Comparison of ENCODE assay signal across 14 cellular contexts in the genomic region with DNA sequence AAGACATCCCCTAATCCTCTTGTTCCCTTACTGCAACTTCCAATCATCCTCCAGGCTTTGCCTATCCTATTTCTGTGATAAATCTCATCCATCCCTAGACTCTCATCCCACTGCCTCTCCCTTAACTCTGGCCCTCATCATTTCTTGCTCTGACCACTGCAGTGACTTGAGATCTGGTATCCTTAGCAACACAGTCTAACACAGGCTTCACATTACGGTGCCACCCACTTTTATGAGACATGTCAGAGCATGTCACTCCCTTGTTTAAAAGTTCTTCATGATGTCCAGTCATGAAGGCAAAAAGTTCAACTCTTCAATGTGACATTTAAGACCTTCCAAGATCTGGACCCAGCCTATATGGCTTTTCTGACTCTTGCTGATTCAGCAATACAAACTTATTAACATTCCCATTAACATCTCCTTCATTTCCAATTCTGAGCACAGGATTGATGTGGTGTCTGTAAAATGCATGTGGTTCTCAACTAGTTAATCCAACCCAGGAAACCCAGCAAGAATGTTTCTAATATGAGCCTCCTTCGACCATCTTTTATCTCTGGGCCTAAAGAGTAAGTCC.
A peak's percentile ranks its signal among the peaks of the same experiment; 100 is the strongest.
DNase-seq lines count a peak whose midpoint lies in the region; ATAC-seq, FAIRE-seq and TF ChIP-seq lines count a peak whose summit lies in the region.
"Had no signal": no experiment of that assay in that cellular context is flagged by ENCODE, and none has a peak within 500 bp of the region (broad histone marks: within the 10 kb centered on the region; RNA-seq: fewer than 3 reads in every experiment).

No MANE protein-coding gene starts in this region.

- H2BK120ac ChIP-seq in mesenchymal stem cell (ENCODE audit: low read depth, low read length): no peak overlapping the region

- no peak overlapping the region for H3K4me2 ChIP-seq in HepG2 (ENCODE audit: low read depth, low read length)
- H3K4me2 ChIP-seq in mesenchymal stem cell (ENCODE audit: low read length, poor library complexity, severe bottlenecking): no peak overlapping the region

- no peak overlapping the region for H2BK15ac ChIP-seq in mesenchymal stem cell (ENCODE audit: low read depth, poor library complexity, severe bottlenecking)

- no peaks in the 10 kb centered on the region for H4K20me1 ChIP-seq in HepG2 (ENCODE audit: insufficient read depth, low read length)

- H4K91ac ChIP-seq in mesenchymal stem cell (ENCODE audit: low read length): no peak overlapping the region

- no peak overlapping the region for H2AK5ac ChIP-seq in mesenchymal stem cell (ENCODE audit: low read length, severe bottlenecking)

- no peaks in the 10 kb centered on the region for H3K36me3 ChIP-seq in HepG2 (replicated peaks in 1 of 2; ENCODE audit: control insufficient read depth in 1 of 2, insufficient read depth in 2 of 2, low read length in 2 of 2)
- no peaks in the 10 kb centered on the region for H3K36me3 ChIP-seq in right lobe of liver
- no peaks in the 10 kb centered on the region for H3K36me3 ChIP-seq in mesenchymal stem cell (ENCODE audit: control insufficient read depth in 1 of 2, insufficient read depth in 2 of 2, low read depth in 1 of 2, low read length in 2 of 2)
- H3K36me3 ChIP-seq: BE2C had no signal

- in situ Hi-C loops in HepG2 (cut with HindIII; ENCODE audit: extremely low pct_ligation_motif_present, low pct_unique_long_range_greater_than_20kb): no loop called here

- BruUV-seq in HepG2 (replicated peaks; lab: Mats Ljungman, UMichigan): no TSS peak

- no peaks in the 10 kb centered on the region for H3K79me1 ChIP-seq in mesenchymal stem cell (replicated peaks; ENCODE audit: low read length, poor library complexity, severe bottlenecking)

- H4K8ac ChIP-seq in mesenchymal stem cell (ENCODE audit: low read length): no peak overlapping the region

- no peak for ATAC-seq in HepG2
- ATAC-seq in right lobe of liver: no peak
- no peak for ATAC-seq in HG02852 (IDR thresholded peaks at IDR 0.05; ENCODE audit: unreplicated experiment)
- ATAC-seq: HCT116 had no signal

- no peak for TF ChIP-seq RAD21 in HepG2 (CRISPR knock-in tag; IDR thresholded peaks at IDR 0.05)

- H3K18ac ChIP-seq in mesenchymal stem cell (ENCODE audit: low read depth in 1 of 2, low read length in 2 of 2): no peak overlapping the region

- POLR2A ChIA-PET in HepG2 (lab: Yijun Ruan, JAX): no interaction called here

- whole genome bisulfite sequencing in HepG2 (ENCODE audit: low lambda C conversion rate): 6% methylated on average over 2 of the region's 2 CpGs
- 47% methylated on average over 2 of the region's 2 CpGs for WGBS in right lobe of liver (ENCODE audit: insufficient coverage, low coverage, low lambda C conversion rate, missing lambda C conversion rate)
- 89% methylated on average over 2 of the region's 2 CpGs for WGBS in mesenchymal stem cell

- CTCF ChIA-PET in HepG2 (lab: Yijun Ruan, JAX; ENCODE audit: low intra/inter-chr PET ratio, low total read pairs): no interaction called here

- TF ChIP-seq POLR2A in HepG2 (IDR thresholded peaks at IDR 0.05; ENCODE audit: insufficient read depth in 1 of 2, low read depth in 2 of 2, low read length in 2 of 2) (no peak), right lobe of liver (IDR thresholded peaks at IDR 0.05) (no peak)

- DNase-seq in HepG2 (ENCODE audit: low spot score) (no peak), right lobe of liver (no peak), M059J (ENCODE audit: low read depth) (peak; percentile 13), mesenchymal stem cell (peak; percentile 18), NCI-H345 treated with DMSO at 0.1 percent for 48 hours (lab: John Stamatoyannopoulos, UW; ENCODE audit: unreplicated experiment) (no peak), GM10266 (ENCODE audit: extremely low spot score) (no peak)
- DNase-seq: BE2C; CD4-positive, alpha-beta memory T cell; DMS79 had no signal

- no peak overlapping the region for H3K14ac ChIP-seq in mesenchymal stem cell (ENCODE audit: low read length in 2 of 2)

- H3K4me1 ChIP-seq in HepG2 (ENCODE audit: insufficient read depth, low read length): no peaks in the 10 kb centered on the region
- no peaks in the 10 kb centered on the region for H3K4me1 ChIP-seq in right lobe of liver
- no peaks in the 10 kb centered on the region for H3K4me1 ChIP-seq in mesenchymal stem cell (ENCODE audit: control insufficient read depth, insufficient read depth, low read depth, low read length)
- H3K4me1 ChIP-seq: BE2C had no signal

- H3K4me3 ChIP-seq in HepG2 (replicated peaks in 1 of 3; ENCODE audit: insufficient read depth in 1 of 3, low read depth in 2 of 3, low read length in 3 of 3): no peak overlapping the region
- no peak overlapping the region for H3K4me3 ChIP-seq in right lobe of liver
- no peak overlapping the region for H3K4me3 ChIP-seq in mesenchymal stem cell (ENCODE audit: insufficient read depth in 1 of 2, low read depth in 1 of 2, low read length in 2 of 2)

- H3K27ac ChIP-seq in HepG2 (ENCODE audit: extremely low read length, insufficient read depth, low read length) (no peak overlapping the region), right lobe of liver (no peak overlapping the region), mesenchymal stem cell (ENCODE audit: low read length, poor library complexity, severe bottlenecking) (no peak overlapping the region)
- H3K27ac ChIP-seq: C4-2B had no signal

- no peak for FAIRE-seq in HepG2 (lab: Jason Lieb, UNC)
- FAIRE-seq: A204.1, H54 had no signal

- H2BK12ac ChIP-seq in mesenchymal stem cell (ENCODE audit: low read length in 2 of 2): no peak overlapping the region

- no peak overlapping the region for H3K23ac ChIP-seq in mesenchymal stem cell (ENCODE audit: low read length in 2 of 2)

- H2AFZ ChIP-seq in HepG2 (ENCODE audit: low read length) (no peak overlapping the region), mesenchymal stem cell (ENCODE audit: low read depth, low read length) (no peak overlapping the region)

- no peaks in the 10 kb centered on the region for H3K27me3 ChIP-seq in HepG2 (ENCODE audit: control insufficient read depth in 1 of 2, insufficient read depth in 2 of 2, low read length in 2 of 2)
- peaks cover 0 to 6% of the 10 kb centered on the region in 2 donors for H3K27me3 ChIP-seq in right lobe of liver
- H3K27me3 ChIP-seq in mesenchymal stem cell (ENCODE audit: control insufficient read depth in 1 of 2, insufficient read depth in 1 of 2, low read length in 2 of 2): peaks cover 0 to 27% of the 10 kb centered on the region in 2 experiments
- H3K27me3 ChIP-seq: BE2C had no signal

- TF ChIP-seq EP300 in HepG2 (IDR thresholded peaks at IDR 0.05; ENCODE audit: low read depth in 2 of 2, low read length in 2 of 2) (no peak), HepG2 (CRISPR knock-in tag; IDR thresholded peaks at IDR 0.05; ENCODE audit: borderline replicate concordance) (no peak)

- intact Hi-C loops in HepG2 (cut with micrococcal nuclease; ENCODE audit: unreplicated experiment): no loop called here
- intact Hi-C loops in right lobe of liver (cut with DNase I): no loop called here

- TF ChIP-seq CTCF in HepG2 (CRISPR knock-in tag; IDR thresholded peaks at IDR 0.05) (no peak), right lobe of liver (IDR thresholded peaks at IDR 0.05) (no peak), GM10266 (IDR thresholded peaks at IDR 0.05; ENCODE audit: control insufficient read depth, insufficient read depth, low read depth, missing control alignments) (no peak)

- no peak overlapping the region for H2BK5ac ChIP-seq in mesenchymal stem cell (ENCODE audit: low read depth, low read length, poor library complexity, severe bottlenecking)

- H3K9me3 ChIP-seq in HepG2 (ENCODE audit: low read length): no peaks in the 10 kb centered on the region
- H3K9me3 ChIP-seq in right lobe of liver: no peaks in the 10 kb centered on the region
- H3K9me3 ChIP-seq in mesenchymal stem cell (ENCODE audit: control insufficient read depth, low read length): no peaks in the 10 kb centered on the region
- H3K9me3 ChIP-seq: BE2C had no signal

- H3K4ac ChIP-seq in mesenchymal stem cell (ENCODE audit: low read depth in 1 of 2, low read length in 2 of 2): no peak overlapping the region

- H3K9ac ChIP-seq in HepG2 (ENCODE audit: insufficient read depth, low read depth, low read length) (no peak overlapping the region), mesenchymal stem cell (ENCODE audit: low read length) (no peak overlapping the region)

- no peaks in the 10 kb centered on the region for H3K79me2 ChIP-seq in HepG2 (ENCODE audit: insufficient read depth, low read length)

TF ChIP-seq in HepG2, 621 proteins besides CTCF, POLR2A, EP300 and RAD21:
- TF ChIP-seq, protein P1, sequence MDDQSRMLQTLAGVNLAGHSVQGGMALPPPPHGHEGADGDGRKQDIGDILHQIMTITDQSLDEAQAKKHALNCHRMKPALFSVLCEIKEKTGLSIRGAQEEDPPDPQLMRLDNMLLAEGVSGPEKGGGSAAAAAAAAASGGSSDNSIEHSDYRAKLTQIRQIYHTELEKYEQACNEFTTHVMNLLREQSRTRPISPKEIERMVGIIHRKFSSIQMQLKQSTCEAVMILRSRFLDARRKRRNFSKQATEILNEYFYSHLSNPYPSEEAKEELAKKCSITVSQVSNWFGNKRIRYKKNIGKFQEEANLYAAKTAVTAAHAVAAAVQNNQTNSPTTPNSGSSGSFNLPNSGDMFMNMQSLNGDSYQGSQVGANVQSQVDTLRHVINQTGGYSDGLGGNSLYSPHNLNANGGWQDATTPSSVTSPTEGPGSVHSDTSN (CRISPR knock-in tag; IDR thresholded peaks at IDR 0.05; ENCODE audit: borderline replicate concordance): no peak
- no peak for TF ChIP-seq MED8 (CRISPR knock-in tag; IDR thresholded peaks at IDR 0.05; ENCODE audit: insufficient replicate concordance)
- TF ChIP-seq MAFF (IDR thresholded peaks at IDR 0.05; ENCODE audit: low read depth, low read length): peak; percentile 30; the same call in 1 of the 2 replicates
- no peak for TF ChIP-seq ZNF607 (CRISPR knock-in tag; IDR thresholded peaks at IDR 0.05; ENCODE audit: borderline replicate concordance)
- TF ChIP-seq CC2D1A (CRISPR knock-in tag; IDR thresholded peaks at IDR 0.05): no peak
- TF ChIP-seq MAFK (conservative IDR thresholded peaks at IDR 0.05 in 1 of 2, IDR thresholded peaks at IDR 0.05 in 1 of 2; ENCODE audit: low read length in 2 of 2): peak; percentile 22 to 69; a peak in 3 of 4 replicates
TF ChIP-seq in HepG2: peak in this region for 2.

Comparison
In these comparisons a context has a peak if more than half of its experiments do, and no peak if none do; other contexts are left out.
1. DNase-seq: peak in M059J (single experiment) and mesenchymal stem cell (single experiment); none in HepG2 (single experiment), right lobe of liver (0 of 3), NCI-H345 treated with DMSO at 0.1 percent for 48 hours (single experiment) and GM10266 (single experiment).